In genomic region chr1:229108598-229109201, GRCh38 we compare ENCODE assay signal across 18 cellular contexts.
A peak's percentile ranks its signal among the peaks of the same experiment; 100 is the strongest.
DNase-seq lines count a peak whose midpoint lies in the region; ATAC-seq and TF ChIP-seq lines count a peak whose summit lies in the region.
"Had no signal": no experiment of that assay in that cellular context is flagged by ENCODE, and none has a peak within 500 bp of the region (broad histone marks: within the 10 kb centered on the region; RNA-seq: fewer than 3 reads in every experiment).

No MANE protein-coding gene starts in this region.

- no peak for TF ChIP-seq CTCF in Caco-2 (IDR thresholded peaks at IDR 0.05; ENCODE audit: insufficient read depth in 1 of 2, low read depth in 1 of 2, low read length in 1 of 2, severe bottlenecking in 1 of 2, unreplicated experiment in 1 of 2)
- TF ChIP-seq CTCF in WTC11 (IDR thresholded peaks at IDR 0.05) = no peak
- TF ChIP-seq CTCF in kidney epithelial cell (IDR thresholded peaks at IDR 0.05; ENCODE audit: insufficient read depth, low read length, poor library complexity, severe bottlenecking) = peak; percentile 32
- no peak for TF ChIP-seq CTCF in A673 (conservative IDR thresholded peaks at IDR 0.05; ENCODE audit: low read depth, low read length)
- no peak for TF ChIP-seq CTCF in GM20000 (IDR thresholded peaks at IDR 0.05; ENCODE audit: extremely low read depth, missing control alignments)

- H3K27me3 Mint-ChIP-seq in Caco-2 (ENCODE audit: insufficient read depth, unreplicated experiment) (no peaks in the 10 kb centered on the region), WTC11 (ENCODE audit: low read depth) (no peaks in the 10 kb centered on the region; the same call in 1 of the 2 replicates)

- intact Hi-C loops in Caco-2 (cut with micrococcal nuclease; ENCODE audit: unreplicated experiment) (no loop called here), A673 (cut with micrococcal nuclease; ENCODE audit: unreplicated experiment) (no loop called here)

- H3K36me3 ChIP-seq in Caco-2 (ENCODE audit: control insufficient read depth, insufficient read depth, low read length) (no peaks in the 10 kb centered on the region), kidney epithelial cell (ENCODE audit: control insufficient read depth, insufficient read depth, low read length) (no peaks in the 10 kb centered on the region), rectal smooth muscle tissue (ENCODE audit: control insufficient read depth, insufficient read depth, low read length) (no peaks in the 10 kb centered on the region), A673 (ENCODE audit: insufficient read depth, low read length, poor library complexity, severe bottlenecking) (no peaks in the 10 kb centered on the region)
- H3K36me3 ChIP-seq: gastrocnemius medialis, lower lobe of right lung, WERI-Rb-1 had no signal

- ATAC-seq in WTC11 = peak; percentile 62
- ATAC-seq: HCT116, SK-N-SH treated with all-trans-retinoic acid at 6 μM for 48 hours had no signal

- H3K4me3 Mint-ChIP-seq in Caco-2 (ENCODE audit: unreplicated experiment) (no peak overlapping the region), WTC11 (no peak overlapping the region)
- H3K4me3 Mint-ChIP-seq: activated naive CD8-positive, alpha-beta T cell treated with anti-CD3 and anti-CD28 coated beads, Interleukin-2, amount 10 ng/mL, durations not matched to agents 7 days and 5 days had no signal

- H3K27ac ChIP-seq in rectal smooth muscle tissue (ENCODE audit: low read depth, low read length) = peak overlapping the region; percentile 63
- no peak overlapping the region for H3K27ac ChIP-seq in A673 (ENCODE audit: low read depth, low read length, poor library complexity, severe bottlenecking)
- H3K27ac ChIP-seq: lower lobe of right lung, WERI-Rb-1 had no signal

- H3K4me1 Mint-ChIP-seq in Caco-2 (ENCODE audit: low read depth, unreplicated experiment) (peaks cover 8% of the 10 kb centered on the region), WTC11 (peaks cover 21% of the 10 kb centered on the region)

- no peaks in the 10 kb centered on the region for H3K9me3 ChIP-seq in Caco-2
- H3K9me3 ChIP-seq in A673 (ENCODE audit: low read depth, low read length, poor library complexity, severe bottlenecking) = no peaks in the 10 kb centered on the region
- H3K9me3 ChIP-seq: gastrocnemius medialis, lower lobe of right lung had no signal

- H3K27me3 ChIP-seq in Caco-2 (replicated peaks; ENCODE audit: control insufficient read depth, insufficient read depth, low read length) (no peaks in the 10 kb centered on the region), kidney epithelial cell (ENCODE audit: control insufficient read depth, insufficient read depth, low read length) (no peaks in the 10 kb centered on the region), rectal smooth muscle tissue (ENCODE audit: control insufficient read depth, insufficient read depth, low read length) (no peaks in the 10 kb centered on the region), A673 (replicated peaks; ENCODE audit: insufficient read depth, low read depth, low read length, poor library complexity) (no peaks in the 10 kb centered on the region)
- H3K27me3 ChIP-seq: gastrocnemius medialis had no signal

- H3K9me3 Mint-ChIP-seq in Caco-2 (ENCODE audit: unreplicated experiment) (no peaks in the 10 kb centered on the region), WTC11 (no peaks in the 10 kb centered on the region)
- H3K9me3 Mint-ChIP-seq: activated naive CD8-positive, alpha-beta T cell treated with anti-CD3 and anti-CD28 coated beads, Interleukin-2, amount 10 ng/mL, durations not matched to agents 7 days and 5 days had no signal

- H3K4me3 ChIP-seq in Caco-2 (ENCODE audit: low read depth, low read length) = no peak overlapping the region
- H3K4me3 ChIP-seq in kidney epithelial cell (ENCODE audit: low read depth, low read length) = no peak overlapping the region
- no peak overlapping the region for H3K4me3 ChIP-seq in rectal smooth muscle tissue (ENCODE audit: low read length)
- H3K4me3 ChIP-seq in A673 (ENCODE audit: low read depth, low read length, poor library complexity, severe bottlenecking) = no peak overlapping the region
- H3K4me3 ChIP-seq: dorsolateral prefrontal cortex, gastrocnemius medialis, lower lobe of right lung had no signal

- CTCF ChIA-PET in Caco-2 (lab: Charles Lee) = interaction anchor here (1.1 kb wide), 1 partner anchor 146 kb away, joined by 3 read pairs; no protein-coding TSS in a partner anchor
- CTCF ChIA-PET in WTC11 (lab: Charles Lee) = interaction anchor here (0.5 to 1.5 kb wide), 8 partner anchors 16 to 434 kb away, joined by 3 to 8 read pairs (median 3); no protein-coding TSS in a partner anchor
- CTCF ChIA-PET in A673 (lab: Charles Lee) = no interaction called here

- H3K36me3 Mint-ChIP-seq in Caco-2 (ENCODE audit: insufficient read depth, unreplicated experiment) = no peaks in the 10 kb centered on the region
- H3K36me3 Mint-ChIP-seq in WTC11 = no peaks in the 10 kb centered on the region
- H3K36me3 Mint-ChIP-seq: activated naive CD8-positive, alpha-beta T cell treated with anti-CD3 and anti-CD28 coated beads, Interleukin-2, amount 10 ng/mL, durations not matched to agents 7 days and 5 days had no signal

- H3K27ac Mint-ChIP-seq in Caco-2 (ENCODE audit: unreplicated experiment) = peak overlapping the region; percentile 3
- H3K27ac Mint-ChIP-seq in WTC11 = no peak overlapping the region
- H3K27ac Mint-ChIP-seq: activated naive CD8-positive, alpha-beta T cell treated with anti-CD3 and anti-CD28 coated beads, Interleukin-2, amount 10 ng/mL, durations not matched to agents 7 days and 5 days had no signal

- POLR2A ChIA-PET in Caco-2 (lab: Charles Lee) = no interaction called here
- POLR2A ChIA-PET in WTC11 (lab: Charles Lee) = no interaction called here
- POLR2A ChIA-PET in A673 (lab: Charles Lee; ENCODE audit: low non-redundant PET) = no interaction called here

- BruUV-seq in Caco-2 (replicated peaks; lab: Mats Ljungman, UMichigan) = no TSS peak
- no TSS peak for BruUV-seq in A673 (replicated peaks; lab: Mats Ljungman, UMichigan)

- no peak for TF ChIP-seq POLR2A in erythroblast (IDR thresholded peaks at IDR 0.05; ENCODE audit: low read length)

- no peak overlapping the region for H3K9ac ChIP-seq in rectal smooth muscle tissue (ENCODE audit: low read length)

- peaks cover 15% of the 10 kb centered on the region for H3K4me1 ChIP-seq in Caco-2
- peaks cover 12% of the 10 kb centered on the region for H3K4me1 ChIP-seq in rectal smooth muscle tissue (ENCODE audit: control insufficient read depth, insufficient read depth, low read length)
- no peaks in the 10 kb centered on the region for H3K4me1 ChIP-seq in A673 (ENCODE audit: insufficient read depth, low read length, poor library complexity, severe bottlenecking)
- H3K4me1 ChIP-seq: lower lobe of right lung had no signal

- DNase-seq in Caco-2 (no peak), WTC11 (ENCODE audit: low spot score) (no peak), kidney epithelial cell (ENCODE audit: low read depth) (no peak), A673 (ENCODE audit: low spot score) (no peak), erythroblast (lab: John Stamatoyannopoulos, UW) (no peak), inferior parietal cortex (ENCODE audit: extremely low spot score) (no peak), GM20000 (ENCODE audit: low spot score) (no peak)
- DNase-seq: ACHN; activated naive CD8-positive, alpha-beta T cell treated with anti-CD3 and anti-CD28 coated beads, Interleukin-2, amount 10 ng/mL, durations not matched to agents 7 days and 5 days; DND-41; lower lobe of right lung; NCI-H1436 treated with DMSO at 0.1 percent for 48 hours; WERI-Rb-1 had no signal

TF ChIP-seq in WTC11, 78 proteins besides CTCF, POLR2A, EP300 and RAD21:
- TF ChIP-seq GABPB1 (CRISPR knock-in tag; IDR thresholded peaks at IDR 0.05) (0 out of 2 replicates have a peak, but pooled peaks have one; percentile 20), E2F4 (CRISPR knock-in tag; IDR thresholded peaks at IDR 0.05; ENCODE audit: borderline replicate concordance, low read depth) (no peak)
